Comparison of ENCODE assay signal across 9 cellular contexts in the genomic region with DNA sequence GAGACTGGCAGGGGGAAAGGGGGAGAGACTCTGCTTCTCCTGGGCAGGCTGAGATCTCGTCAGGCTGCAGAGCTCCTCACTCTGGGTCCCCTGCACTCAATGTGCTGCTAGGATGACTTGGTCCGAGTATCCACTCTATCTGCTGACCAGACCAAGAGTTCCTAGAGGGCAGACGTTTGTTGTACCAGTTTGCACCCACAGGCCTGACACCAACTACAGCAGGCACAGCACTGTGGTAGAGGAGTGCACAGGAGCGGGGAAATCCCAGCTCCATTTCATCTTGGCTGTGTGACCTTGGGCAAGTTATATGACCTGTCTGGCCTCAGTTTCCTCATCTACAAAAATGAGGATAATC. TPM values are rescaled to one million over a fixed set of nuclear protein-coding genes. Genes with fewer than 3 reads are reported as not detected.
A peak's percentile ranks its signal among the peaks of the same experiment; 100 is the strongest.
DNase-seq lines count a peak whose midpoint lies in the region; ATAC-seq, FAIRE-seq and TF ChIP-seq lines count a peak whose summit lies in the region.
"Had no signal": no experiment of that assay in that cellular context is flagged by ENCODE, and none has a peak within 500 bp of the region (broad histone marks: within the 10 kb centered on the region; RNA-seq: fewer than 3 reads in every experiment).

No MANE protein-coding gene starts in this region.

- H3K9me1 ChIP-seq in keratinocyte (ENCODE audit: control insufficient read depth, extremely low read depth, insufficient read depth, low read length), result peaks cover 18% of the 10 kb centered on the region

- no peaks in the 10 kb centered on the region for H3K9me2 ChIP-seq in GM23338 (ENCODE audit: insufficient read depth)

- H3K36me3 Mint-ChIP-seq in activated naive CD4-positive, alpha-beta T cell treated with anti-CD3 and anti-CD28 coated beads, Interleukin-2, amount 50 U/mL, for 72 hours, result peaks cover 0 to 31% of the 10 kb centered on the region in 2 donors
- H3K36me3 Mint-ChIP-seq in stimulated activated effector memory CD8-positive, alpha-beta T cell treated with anti-CD3 and anti-CD28 coated beads, Interleukin-12 subunit alpha, Interleukin-12 subunit beta, amount 100 ng/mL, for 72 hours, result peaks cover 55% of the 10 kb centered on the region
- H3K36me3 Mint-ChIP-seq in GM23338 (ENCODE audit: low read depth), result peaks cover 18% of the 10 kb centered on the region

- no peak overlapping the region for H3K9ac ChIP-seq in OCI-LY3 (ENCODE audit: low read length)
- H3K9ac ChIP-seq in keratinocyte (ENCODE audit: control insufficient read depth, extremely low read depth, insufficient read depth, low read length), result peak overlapping the region; percentile 67

- peaks cover 91% of the 10 kb centered on the region for H3K4me1 Mint-ChIP-seq in stimulated activated effector memory CD8-positive, alpha-beta T cell treated with anti-CD3 and anti-CD28 coated beads, Interleukin-12 subunit alpha, Interleukin-12 subunit beta, amount 100 ng/mL, for 72 hours
- H3K4me1 Mint-ChIP-seq in GM23338, result peaks cover 61% of the 10 kb centered on the region

- no peaks in the 10 kb centered on the region for H3K9me3 Mint-ChIP-seq in activated naive CD4-positive, alpha-beta T cell treated with anti-CD3 and anti-CD28 coated beads, Interleukin-2, amount 50 U/mL, for 72 hours
- no peaks in the 10 kb centered on the region for H3K9me3 Mint-ChIP-seq in stimulated activated effector memory CD8-positive, alpha-beta T cell treated with anti-CD3 and anti-CD28 coated beads, Interleukin-12 subunit alpha, Interleukin-12 subunit beta, amount 100 ng/mL, for 72 hours
- H3K9me3 Mint-ChIP-seq in GM23338, result no peaks in the 10 kb centered on the region; the same call in 2 of the 3 replicates

- peaks cover 7% of the 10 kb centered on the region for H3K27me3 Mint-ChIP-seq in GM23338 (ENCODE audit: insufficient read depth, low read depth, poor library complexity)

- H3K79me2 ChIP-seq in OCI-LY3 (ENCODE audit: low read length) (peaks cover 98% of the 10 kb centered on the region), keratinocyte (ENCODE audit: control insufficient read depth, insufficient read depth, low read length) (peaks cover 65% of the 10 kb centered on the region), GM23338 (replicated peaks; ENCODE audit: insufficient read depth) (peaks cover 98% of the 10 kb centered on the region)

- DNase-seq in activated naive CD4-positive, alpha-beta T cell treated with anti-CD3 and anti-CD28 coated beads, Interleukin-2, amount 50 U/mL, for 72 hours (ENCODE audit: low spot score in 2 of 2), result no peak
- no peak for DNase-seq in keratinocyte (ENCODE audit: low read depth, low spot score)
- DNase-seq in stimulated activated effector memory CD8-positive, alpha-beta T cell treated with anti-CD3 and anti-CD28 coated beads, Interleukin-12 subunit alpha, Interleukin-12 subunit beta, amount 100 ng/mL, for 72 hours (ENCODE audit: low spot score in 2 of 2), result no peak
- no peak for DNase-seq in AML-193 (lab: John Stamatoyannopoulos, UW)
- DNase-seq in GM23338 (ENCODE audit: low spot score), result no peak

- no peak for TF ChIP-seq CTCF in OCI-LY3 (IDR thresholded peaks at IDR 0.05; ENCODE audit: low read depth, low read length)
- no peak for TF ChIP-seq CTCF in keratinocyte (optimal IDR thresholded peaks at IDR 0.05 in 1 of 3, IDR thresholded peaks at IDR 0.05 in 1 of 3, conservative IDR thresholded peaks at IDR 0.05 in 1 of 3; ENCODE audit: extremely low read depth in 1 of 3, insufficient read depth in 2 of 3, low read length in 3 of 3)
- TF ChIP-seq CTCF in GM23338 (conservative IDR thresholded peaks at IDR 0.05; ENCODE audit: low read depth in 2 of 2), result no peak

- H3K9me3 ChIP-seq in OCI-LY3 (ENCODE audit: insufficient read depth, low read length), result no peaks in the 10 kb centered on the region
- no peaks in the 10 kb centered on the region for H3K9me3 ChIP-seq in keratinocyte (ENCODE audit: control insufficient read depth, low read depth, low read length)

- ATAC-seq in activated naive CD4-positive, alpha-beta T cell treated with anti-CD3 and anti-CD28 coated beads, Interleukin-2, amount 50 U/mL, for 72 hours, result peak in 1 of 2 donors; percentile 26
- ATAC-seq in stimulated activated effector memory CD8-positive, alpha-beta T cell treated with anti-CD3 and anti-CD28 coated beads, Interleukin-12 subunit alpha, Interleukin-12 subunit beta, amount 100 ng/mL, for 72 hours, result peak; percentile 56
- ATAC-seq in HG03439 (IDR thresholded peaks at IDR 0.05; ENCODE audit: unreplicated experiment) (no peak), HG02763 (IDR thresholded peaks at IDR 0.05; ENCODE audit: unreplicated experiment) (no peak), GM23338 (no peak)

- dilution Hi-C loops in keratinocyte (cut with MboI; ENCODE audit: extremely low pct_ligation_motif_present, low sequenced_read_pairs), result no loop called here

- peak overlapping the region; percentile 87 to 89 for H3K27ac Mint-ChIP-seq in activated naive CD4-positive, alpha-beta T cell treated with anti-CD3 and anti-CD28 coated beads, Interleukin-2, amount 50 U/mL, for 72 hours
- H3K27ac Mint-ChIP-seq in stimulated activated effector memory CD8-positive, alpha-beta T cell treated with anti-CD3 and anti-CD28 coated beads, Interleukin-12 subunit alpha, Interleukin-12 subunit beta, amount 100 ng/mL, for 72 hours, result peak overlapping the region; percentile 90
- no peak overlapping the region for H3K27ac Mint-ChIP-seq in GM23338

- no peak for FAIRE-seq in keratinocyte (lab: Jason Lieb, UNC)
- FAIRE-seq: frontal cortex had no signal

- peak overlapping the region; percentile 73 for H3K4me3 Mint-ChIP-seq in stimulated activated effector memory CD8-positive, alpha-beta T cell treated with anti-CD3 and anti-CD28 coated beads, Interleukin-12 subunit alpha, Interleukin-12 subunit beta, amount 100 ng/mL, for 72 hours
- H3K4me3 Mint-ChIP-seq in GM23338, result no peak overlapping the region

- H3F3A ChIP-seq in GM23338 (replicated peaks; ENCODE audit: low read depth), result no peaks in the 10 kb centered on the region

- H3K27me3 ChIP-seq in OCI-LY3 (ENCODE audit: low read depth, low read length) (no peaks in the 10 kb centered on the region), keratinocyte (ENCODE audit: control insufficient read depth, extremely low read depth, insufficient read depth, low read length) (no peaks in the 10 kb centered on the region), GM23338 (ENCODE audit: insufficient read depth) (no peaks in the 10 kb centered on the region)

- H3K36me3 ChIP-seq in OCI-LY3 (replicated peaks; ENCODE audit: low read depth, low read length) (peaks cover 45% of the 10 kb centered on the region), keratinocyte (ENCODE audit: control insufficient read depth in 2 of 2, extremely low read depth in 1 of 2, insufficient read depth in 2 of 2, low read length in 2 of 2) (peaks cover 0 to 12% of the 10 kb centered on the region in 2 experiments), GM23338 (ENCODE audit: insufficient read depth) (no peaks in the 10 kb centered on the region)

- H3K4me3 ChIP-seq in OCI-LY3 (ENCODE audit: low read length) (no peak overlapping the region), keratinocyte (ENCODE audit: control insufficient read depth in 2 of 3, extremely low read depth in 1 of 3, insufficient read depth in 2 of 3, low read depth in 1 of 3, low read length in 3 of 3) (no peak overlapping the region), GM23338 (no peak overlapping the region)

- no peak overlapping the region for H3K4me2 ChIP-seq in OCI-LY3 (ENCODE audit: low read length)
- H3K4me2 ChIP-seq in keratinocyte (ENCODE audit: control insufficient read depth, extremely low read depth, insufficient read depth, low read depth, low read length), result peak overlapping the region; percentile 67
- H3K4me2 ChIP-seq in GM23338, result no peak overlapping the region

- H3K27ac ChIP-seq in OCI-LY3 (ENCODE audit: low read length) (peak overlapping the region; percentile 21), keratinocyte (ENCODE audit: control insufficient read depth, insufficient read depth, low read length) (peak overlapping the region; percentile 95), GM23338 (ENCODE audit: low read depth) (no peak overlapping the region)

- H4K20me1 ChIP-seq in OCI-LY3 (ENCODE audit: insufficient read depth, low read length), result peaks cover 64% of the 10 kb centered on the region
- H4K20me1 ChIP-seq in keratinocyte (ENCODE audit: control insufficient read depth, extremely low read depth, insufficient read depth, low read length), result peaks cover 25% of the 10 kb centered on the region
- H4K20me1 ChIP-seq in GM23338 (replicated peaks; ENCODE audit: insufficient read depth), result peaks cover 64% of the 10 kb centered on the region

- no peak overlapping the region for H2AFZ ChIP-seq in OCI-LY3 (ENCODE audit: low read depth, low read length)
- H2AFZ ChIP-seq in keratinocyte (ENCODE audit: control insufficient read depth, low read length), result no peak overlapping the region
- no peak overlapping the region for H2AFZ ChIP-seq in GM23338

- H3K4me1 ChIP-seq in OCI-LY3 (ENCODE audit: low read length) (peaks cover 73% of the 10 kb centered on the region), keratinocyte (ENCODE audit: control insufficient read depth, extremely low read depth, insufficient read depth, low read length) (peaks cover 74% of the 10 kb centered on the region), GM23338 (ENCODE audit: insufficient read depth) (peaks cover 28% of the 10 kb centered on the region)

RNA-seq across cellular contexts. Expression of a gene that starts 29.0 kb away (rescaled TPM):
- 10 to 100 TPM; 49.3 to 55.2 TPM for total RNA-seq in activated naive CD4-positive, alpha-beta T cell treated with anti-CD3 and anti-CD28 coated beads, Interleukin-2, amount 50 U/mL, for 72 hours
- polyA plus RNA-seq in keratinocyte (24.0 to 41.9 TPM (median 27.5 TPM) in 3 replicates), GM23338 (2016; fragmentation: Nextera tagmentation; extraction: Ambion mirVana) (133 and 136 TPM in 2 replicates)
- 31.5 TPM for polyA plus RNA-seq in keratinocyte (2011; ENCODE audit: low read depth)
- 16.8 and 27.1 TPM in 2 replicates for polyA plus RNA-seq in keratinocyte (2011; cell fraction: cytosol; rRNA removed)
- 41.0 and 42.0 TPM in 2 replicates for polyA plus RNA-seq in keratinocyte (2011; cell fraction: nucleus; rRNA removed)
- polyA plus RNA-seq in keratinocyte (2012; ENCODE audit: low replicate concordance), result 34.8 and 39.2 TPM in 2 replicates
- 17.9 to 28.4 TPM (median 25.3 TPM) in 3 replicates for polyA minus RNA-seq in keratinocyte
- 20.3 TPM for polyA minus RNA-seq in keratinocyte (2011; cell fraction: cytosol; rRNA and poly(A)+ RNA removed)
- 17.5 and 18.6 TPM in 2 replicates for polyA minus RNA-seq in keratinocyte (2011; cell fraction: nucleus; rRNA and poly(A)+ RNA removed)
- 35.1 and 42.9 TPM in 2 replicates for total RNA-seq in GM23338 (2014; rRNA removed; shearing (Covaris generic))

RNA-seq across cellular contexts. Expression of a gene that starts 31.9 kb away (rescaled TPM):
- 100 to 1,000 TPM in 1 of 2 donors, 10 to 100 TPM in 1; 75.7 to 122 TPM for total RNA-seq in activated naive CD4-positive, alpha-beta T cell treated with anti-CD3 and anti-CD28 coated beads, Interleukin-2, amount 50 U/mL, for 72 hours
- polyA plus RNA-seq in keratinocyte (22.8 to 48.7 TPM (median 28.7 TPM) in 3 replicates), GM23338 (2016; fragmentation: Nextera tagmentation; extraction: Ambion mirVana) (13.5 and 14.0 TPM in 2 replicates)
- polyA plus RNA-seq in keratinocyte (2011; ENCODE audit: low read depth), result 192 TPM
- polyA plus RNA-seq in keratinocyte (2011; cell fraction: cytosol; rRNA removed), result 7.7 and 12.7 TPM in 2 replicates
- polyA plus RNA-seq in keratinocyte (2011; cell fraction: nucleus; rRNA removed), result 208 and 280 TPM in 2 replicates
- 36.1 and 107 TPM in 2 replicates for polyA plus RNA-seq in keratinocyte (2012; ENCODE audit: low replicate concordance)
- 53.4 to 109 TPM (median 55.2 TPM) in 3 replicates for polyA minus RNA-seq in keratinocyte
- 23.4 TPM for polyA minus RNA-seq in keratinocyte (2011; cell fraction: cytosol; rRNA and poly(A)+ RNA removed)
- polyA minus RNA-seq in keratinocyte (2011; cell fraction: nucleus; rRNA and poly(A)+ RNA removed), result 96.3 and 96.6 TPM in 2 replicates
- total RNA-seq in GM23338 (2014; rRNA removed; shearing (Covaris generic)), result 66.1 and 79.9 TPM in 2 replicates
